ENCODE assay signal across 8 cellular contexts in genomic region chr13:94362411-94362909, GRCh38.
DNase-seq lines count a peak whose midpoint lies in the region; ATAC-seq and TF ChIP-seq lines count a peak whose summit lies in the region.

No MANE protein-coding gene starts in this region.

- no peak overlapping the region for H3K9ac ChIP-seq in endodermal cell (ENCODE audit: extremely low read depth, low read length, poor library complexity, severe bottlenecking)

- peak; percentile 99 for ATAC-seq in GM21367 (IDR thresholded peaks at IDR 0.05; ENCODE audit: unreplicated experiment)

- H3K9me3 Mint-ChIP-seq in activated CD4-positive, alpha-beta memory T cell treated with anti-CD3 and anti-CD28 coated beads, Interleukin-2, amount 10 ng/mL, durations not matched to agents 7 days and 5 days: no peaks in the 10 kb centered on the region
- no peaks in the 10 kb centered on the region for H3K9me3 Mint-ChIP-seq in endodermal cell

- TF ChIP-seq CTCF in endodermal cell (conservative IDR thresholded peaks at IDR 0.05): peak; percentile 93

- WGBS in endodermal cell (ENCODE audit: insufficient coverage in 1 of 2, insufficient read length in 1 of 2), 2 experiments: 4 to 18% methylated on average over 4 of the region's 4 CpGs

- H3K4me3 ChIP-seq in endodermal cell (ENCODE audit: low read length): no peak overlapping the region

- DNase-seq in DMS 273 treated with DMSO at 0.1 percent for 48 hours (lab: John Stamatoyannopoulos, UW): peak; percentile 10
- DNase-seq in HK-2 (ENCODE audit: unreplicated experiment): peak; percentile 50
- peak; percentile 95 for DNase-seq in NCI-H82 treated with DMSO at 0.1 percent for 48 hours (lab: John Stamatoyannopoulos, UW; ENCODE audit: unreplicated experiment)
- DNase-seq in activated CD4-positive, alpha-beta memory T cell treated with anti-CD3 and anti-CD28 coated beads, Interleukin-2, amount 10 ng/mL, durations not matched to agents 7 days and 5 days: peak; percentile 69
- DNase-seq in endodermal cell: peak; percentile 88
- DNase-seq in middle frontal gyrus (ENCODE audit: extremely low spot score, low spot score): peak; percentile 64
- DNase-seq in stimulated activated CD8-positive, alpha-beta memory T cell treated with anti-CD3 and anti-CD28 coated beads, Interleukin-7, amount 100 ng/mL, for 24 hours (ENCODE audit: low read depth): peak; percentile 20

- no peak overlapping the region for H3K4me3 Mint-ChIP-seq in activated CD4-positive, alpha-beta memory T cell treated with anti-CD3 and anti-CD28 coated beads, Interleukin-2, amount 10 ng/mL, durations not matched to agents 7 days and 5 days
- H3K4me3 Mint-ChIP-seq in endodermal cell: no peak overlapping the region

- peaks cover 10% of the 10 kb centered on the region for H3K27me3 Mint-ChIP-seq in activated CD4-positive, alpha-beta memory T cell treated with anti-CD3 and anti-CD28 coated beads, Interleukin-2, amount 10 ng/mL, durations not matched to agents 7 days and 5 days
- no peaks in the 10 kb centered on the region for H3K27me3 Mint-ChIP-seq in endodermal cell (ENCODE audit: insufficient read depth)

- CTCF ChIA-PET in activated CD4-positive, alpha-beta memory T cell treated with anti-CD3 and anti-CD28 coated beads, Interleukin-2, amount 10 ng/mL, durations not matched to agents 7 days and 5 days (lab: Charles Lee): interaction anchor here (0.8 to 1.9 kb wide), 9 partner anchors 9 to 188 kb away, joined by 3 to 12 read pairs (median 5); no protein-coding TSS in a partner anchor

- peaks cover 1% of the 10 kb centered on the region for H3K36me3 ChIP-seq in endodermal cell (ENCODE audit: control insufficient read depth, insufficient read depth, low read length)

- no peak overlapping the region for H3K27ac Mint-ChIP-seq in activated CD4-positive, alpha-beta memory T cell treated with anti-CD3 and anti-CD28 coated beads, Interleukin-2, amount 10 ng/mL, durations not matched to agents 7 days and 5 days
- peak overlapping the region; percentile 66 for H3K27ac Mint-ChIP-seq in endodermal cell

- no peaks in the 10 kb centered on the region for H3K36me3 Mint-ChIP-seq in activated CD4-positive, alpha-beta memory T cell treated with anti-CD3 and anti-CD28 coated beads, Interleukin-2, amount 10 ng/mL, durations not matched to agents 7 days and 5 days (ENCODE audit: low read depth)
- no peaks in the 10 kb centered on the region for H3K36me3 Mint-ChIP-seq in endodermal cell (ENCODE audit: low read depth)

- no peak overlapping the region for H3K27ac ChIP-seq in endodermal cell (ENCODE audit: low read depth, low read length)

- no peaks in the 10 kb centered on the region for H3K9me3 ChIP-seq in endodermal cell (ENCODE audit: control insufficient read depth, low read length)

- no peaks in the 10 kb centered on the region for H3K27me3 ChIP-seq in endodermal cell (ENCODE audit: control insufficient read depth, insufficient read depth, low read length, poor library complexity, severe bottlenecking)

- H3K4me1 Mint-ChIP-seq in activated CD4-positive, alpha-beta memory T cell treated with anti-CD3 and anti-CD28 coated beads, Interleukin-2, amount 10 ng/mL, durations not matched to agents 7 days and 5 days: peaks cover 2% of the 10 kb centered on the region
- H3K4me1 Mint-ChIP-seq in endodermal cell: no peaks in the 10 kb centered on the region

- POLR2A ChIA-PET in activated CD4-positive, alpha-beta memory T cell treated with anti-CD3 and anti-CD28 coated beads, Interleukin-2, amount 10 ng/mL, durations not matched to agents 7 days and 5 days (lab: Charles Lee): interaction anchor here (0.6 kb wide), 1 partner anchor 856 kb away, joined by 3 read pairs; no protein-coding TSS in a partner anchor

- no peaks in the 10 kb centered on the region for H3K4me1 ChIP-seq in endodermal cell (ENCODE audit: control insufficient read depth, insufficient read depth, low read length)

Comparison
In these comparisons a context has a peak if more than half of its experiments do, and no peak if none do; other contexts are left out.
1. DNase-seq: peak in every context shown above with its lines; median percentile 95 in NCI-H82 treated with DMSO at 0.1 percent for 48 hours; 88 in endodermal cell; 69 in activated CD4-positive, alpha-beta memory T cell treated with anti-CD3 and anti-CD28 coated beads, Interleukin-2, amount 10 ng/mL, durations not matched to agents 7 days and 5 days; 64 in middle frontal gyrus; 50 in HK-2; 20 in stimulated activated CD8-positive, alpha-beta memory T cell treated with anti-CD3 and anti-CD28 coated beads, Interleukin-7, amount 100 ng/mL, for 24 hours; 10 in DMS 273 treated with DMSO at 0.1 percent for 48 hours.